In the genomic region with DNA sequence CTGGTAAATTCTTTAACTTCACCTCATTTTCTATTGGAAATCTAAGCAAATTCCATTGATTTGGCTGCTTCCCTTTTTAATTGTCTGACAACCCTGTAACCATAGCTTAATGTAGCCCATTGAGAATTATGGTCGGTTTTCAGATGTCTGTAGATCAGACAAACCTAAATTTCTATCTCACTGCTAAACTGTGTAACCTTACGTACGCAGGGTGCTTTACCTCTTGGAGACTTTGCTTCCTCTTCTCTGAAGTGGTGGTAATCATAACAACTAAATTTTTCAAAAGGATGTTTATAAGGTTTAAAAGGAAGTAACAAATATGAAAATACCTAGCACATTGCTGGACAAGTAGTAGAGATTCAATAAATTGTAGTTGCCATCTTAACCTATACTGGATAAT, we compare ENCODE assay signal across 23 cellular contexts.
"Had no signal": no experiment of that assay in that cellular context is flagged by ENCODE, and none has a peak within 500 bp of the region (broad histone marks: within the 10 kb centered on the region; RNA-seq: fewer than 3 reads in every experiment).

No MANE protein-coding gene starts in this region.

- H3K4me2 ChIP-seq: smooth muscle cell had no signal

- DNase-seq: activated CD4-positive, alpha-beta T cell treated with anti-CD3 and anti-CD28 coated beads for 1 hour; activated CD8-positive, alpha-beta memory T cell treated with anti-CD3 and anti-CD28 coated beads for 24 hours; activated naive CD4-positive, alpha-beta T cell; activated T-cell treated with anti-CD3 and anti-CD28 coated beads, Interleukin-2, amount 50 U/mL, for 1 hour; endodermal cell; foreskin fibroblast; head of caudate nucleus; hippocampal formation; left cardiac atrium; left ventricle myocardium superior; occipital lobe; stimulated activated CD4-positive, alpha-beta T cell treated with anti-CD3 and anti-CD28 coated beads, Interleukin-1b, Interleukin-23, amount 100 ng/mL, for 48 hours; tibial artery; upper lobe of right lung had no signal

- H3K27ac Mint-ChIP-seq: dendritic cell treated with granulocyte-macrophage colony-stimulating factor and Interleukin-4, amounts not matched to agents 40 ng/mL and 50 ng/mL, for 4 days; endodermal cell; T-helper 1 cell treated with Interleukin-12 subunit alpha and Interleukin-12 subunit beta and Interleukin-4 antibody, amounts not matched to agents 30 μg/mL and 1 μg/mL, for 36 hours had no signal

- H3K4me1 Mint-ChIP-seq: central memory CD8-positive, alpha-beta T cell; endodermal cell; neural crest cell had no signal

- H3K27me3 ChIP-seq: breast epithelium, right atrium auricular region, suprapubic skin, tibial artery, upper lobe of right lung had no signal

- H3K9me3 ChIP-seq: breast epithelium, right atrium auricular region, suprapubic skin, tibial artery, upper lobe of right lung had no signal

- H3K4me3 ChIP-seq: breast epithelium, right atrium auricular region, smooth muscle cell, suprapubic skin, tibial artery, upper lobe of right lung had no signal

- H3K27ac ChIP-seq: breast epithelium, right atrium auricular region, suprapubic skin, tibial artery, upper lobe of right lung had no signal

- H3K4me1 ChIP-seq: breast epithelium, right atrium auricular region, tibial artery, upper lobe of right lung had no signal

- H3K27me3 Mint-ChIP-seq: central memory CD8-positive, alpha-beta T cell; dendritic cell treated with granulocyte-macrophage colony-stimulating factor and Interleukin-4, amounts not matched to agents 40 ng/mL and 50 ng/mL, for 4 days had no signal

- H3K9me3 Mint-ChIP-seq: central memory CD8-positive, alpha-beta T cell; dendritic cell treated with granulocyte-macrophage colony-stimulating factor and Interleukin-4, amounts not matched to agents 40 ng/mL and 50 ng/mL, for 4 days; endodermal cell; neural crest cell; T-helper 1 cell treated with Interleukin-12 subunit alpha and Interleukin-12 subunit beta and Interleukin-4 antibody, amounts not matched to agents 30 μg/mL and 1 μg/mL, for 36 hours had no signal

- ATAC-seq: esophagus mucosa, left ventricle myocardium superior, upper lobe of right lung had no signal

- H3K4me3 Mint-ChIP-seq: central memory CD8-positive, alpha-beta T cell; dendritic cell treated with granulocyte-macrophage colony-stimulating factor and Interleukin-4, amounts not matched to agents 40 ng/mL and 50 ng/mL, for 4 days; endodermal cell; neural crest cell; T-helper 1 cell treated with Interleukin-12 subunit alpha and Interleukin-12 subunit beta and Interleukin-4 antibody, amounts not matched to agents 30 μg/mL and 1 μg/mL, for 36 hours had no signal
